1 cellular context compared by ENCODE assay signal in the genomic region with DNA sequence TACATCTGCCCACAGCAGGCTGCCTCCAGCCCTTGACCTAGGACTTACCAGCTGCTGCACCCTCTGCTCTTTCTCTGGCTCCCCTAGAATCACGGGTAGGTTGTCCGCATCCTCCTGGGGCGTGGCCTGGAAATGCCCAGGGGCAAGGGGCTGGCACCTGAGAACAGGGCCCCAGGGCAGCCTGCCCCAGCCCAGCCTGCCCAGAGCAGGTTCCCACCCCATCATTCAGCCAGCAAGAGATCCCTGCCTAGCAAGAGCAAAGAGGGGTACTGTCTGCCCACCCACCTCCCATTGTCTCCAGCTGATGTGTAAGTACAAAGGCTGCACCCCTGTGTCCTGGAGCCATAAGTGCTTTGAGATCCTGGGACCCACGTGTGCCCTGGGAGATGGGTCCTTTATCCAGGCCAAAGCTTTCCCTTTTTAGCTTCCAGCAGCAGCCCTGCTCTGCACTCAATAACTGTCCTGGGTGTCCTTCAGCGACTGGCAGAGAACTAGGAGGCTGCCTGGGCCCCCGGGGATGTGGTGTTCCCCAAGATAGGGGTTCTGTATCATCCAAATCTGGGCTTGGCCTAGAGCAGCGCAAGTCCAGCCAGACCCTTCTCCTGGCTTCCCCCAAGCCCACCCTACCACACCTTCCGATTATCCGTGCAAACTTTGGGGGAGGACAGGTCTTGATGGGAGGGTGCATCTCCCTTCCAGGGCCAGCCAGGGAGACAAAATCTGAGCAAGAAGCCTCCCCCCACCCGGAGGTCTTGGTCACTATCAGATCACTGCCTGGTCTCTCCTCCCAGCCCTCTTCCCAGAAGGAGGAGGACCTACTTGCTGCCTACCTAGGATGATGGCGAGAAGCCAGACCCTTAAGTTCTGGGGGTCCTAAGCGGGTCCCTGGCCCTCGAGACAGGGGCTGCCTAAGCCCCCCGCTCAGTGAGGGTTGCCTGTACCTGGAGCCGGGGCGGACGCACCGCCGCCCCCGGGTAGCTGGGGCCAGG.
TF ChIP-seq lines count a peak whose summit lies in the region.

No MANE protein-coding gene starts in this region.

TF ChIP-seq in IMR-90, 13 proteins besides CTCF, POLR2A, EP300 and RAD21:
- TF ChIP-seq CHD1 (IDR thresholded peaks at IDR 0.05; ENCODE audit: low read depth, low read length): no peak
- TF ChIP-seq BHLHE40 (IDR thresholded peaks at IDR 0.05; ENCODE audit: low read depth, low read length): no peak
- no peak for TF ChIP-seq USF2 (IDR thresholded peaks at IDR 0.05; ENCODE audit: low read depth, low read length)
- no peak for TF ChIP-seq FOS (IDR thresholded peaks at IDR 0.05; ENCODE audit: low read depth, low read length)
- no peak for TF ChIP-seq RCOR1 (IDR thresholded peaks at IDR 0.05; ENCODE audit: insufficient replicate concordance, low read length)
- TF ChIP-seq, protein P1, sequence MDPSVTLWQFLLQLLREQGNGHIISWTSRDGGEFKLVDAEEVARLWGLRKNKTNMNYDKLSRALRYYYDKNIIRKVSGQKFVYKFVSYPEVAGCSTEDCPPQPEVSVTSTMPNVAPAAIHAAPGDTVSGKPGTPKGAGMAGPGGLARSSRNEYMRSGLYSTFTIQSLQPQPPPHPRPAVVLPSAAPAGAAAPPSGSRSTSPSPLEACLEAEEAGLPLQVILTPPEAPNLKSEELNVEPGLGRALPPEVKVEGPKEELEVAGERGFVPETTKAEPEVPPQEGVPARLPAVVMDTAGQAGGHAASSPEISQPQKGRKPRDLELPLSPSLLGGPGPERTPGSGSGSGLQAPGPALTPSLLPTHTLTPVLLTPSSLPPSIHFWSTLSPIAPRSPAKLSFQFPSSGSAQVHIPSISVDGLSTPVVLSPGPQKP (IDR thresholded peaks at IDR 0.05; ENCODE audit: borderline replicate concordance, low read depth, low read length): no peak
- no peak for TF ChIP-seq CEBPB (IDR thresholded peaks at IDR 0.05; ENCODE audit: low read depth, low read length)
- TF ChIP-seq MXI1 (IDR thresholded peaks at IDR 0.05; ENCODE audit: borderline replicate concordance, low read depth, low read length): no peak
- no peak for TF ChIP-seq RFX5 (IDR thresholded peaks at IDR 0.05; ENCODE audit: low read depth, low read length)
- TF ChIP-seq NFE2L2 (IDR thresholded peaks at IDR 0.05; ENCODE audit: low read depth, low read length): no peak
- TF ChIP-seq MAFK (IDR thresholded peaks at IDR 0.05; ENCODE audit: low read depth, low read length): no peak
- TF ChIP-seq SMC3 (IDR thresholded peaks at IDR 0.05; ENCODE audit: low read depth, low read length): no peak
- TF ChIP-seq MAZ (IDR thresholded peaks at IDR 0.05; ENCODE audit: borderline replicate concordance, low read depth, low read length): no peak
